In genomic region chr18:21366896-21367295, GRCh38 we compare ENCODE assay signal across 18 cellular contexts.
A peak's percentile ranks its signal among the peaks of the same experiment; 100 is the strongest.
DNase-seq lines count a peak whose midpoint lies in the region; ATAC-seq and TF ChIP-seq lines count a peak whose summit lies in the region.
"Had no signal": no experiment of that assay in that cellular context is flagged by ENCODE, and none has a peak within 500 bp of the region (broad histone marks: within the 10 kb centered on the region; RNA-seq: fewer than 3 reads in every experiment).

No MANE protein-coding gene starts in this region.

- H3K9me3 Mint-ChIP-seq in naive thymus-derived CD4-positive, alpha-beta T cell, result no peaks in the 10 kb centered on the region
- H3K9me3 Mint-ChIP-seq: CD4-positive, alpha-beta memory T cell had no signal

- no peak overlapping the region for H3K27ac ChIP-seq in HEK293 (ENCODE audit: extremely low read depth, low read depth, low read length)
- no peak overlapping the region for H3K27ac ChIP-seq in trophoblast cell (ENCODE audit: low read depth, low read length)
- no peak overlapping the region for H3K27ac ChIP-seq in mesendoderm (ENCODE audit: low read depth, low read length)
- no peak overlapping the region for H3K27ac ChIP-seq in naive thymus-derived CD4-positive, alpha-beta T cell (ENCODE audit: low read depth, low read length)
- H3K27ac ChIP-seq: Peyer's patch had no signal

- peak overlapping the region; percentile 44 for H3K14ac ChIP-seq in trophoblast cell (ENCODE audit: low read length)

- H4K91ac ChIP-seq in trophoblast cell (ENCODE audit: low read depth, low read length), result peak overlapping the region; percentile 26

- no peak overlapping the region for H3K4me2 ChIP-seq in trophoblast cell (ENCODE audit: low read length)
- H3K4me2 ChIP-seq in mesendoderm (ENCODE audit: low read length), result no peak overlapping the region

- H3K23ac ChIP-seq in trophoblast cell (ENCODE audit: low read length) (no peak overlapping the region), mesendoderm (ENCODE audit: low read length) (no peak overlapping the region)

- H4K12ac ChIP-seq in trophoblast cell (ENCODE audit: low read depth, low read length), result no peak overlapping the region

- intact Hi-C loops in naive thymus-derived CD4-positive, alpha-beta T cell (cut with micrococcal nuclease), result no loop called here

- H3K79me1 ChIP-seq in trophoblast cell (ENCODE audit: low read length) (peaks cover 5% of the 10 kb centered on the region), mesendoderm (ENCODE audit: low read length) (no peaks in the 10 kb centered on the region)

- H2BK5ac ChIP-seq in trophoblast cell (ENCODE audit: low read depth, low read length, poor library complexity) (no peak overlapping the region), mesendoderm (ENCODE audit: low read length) (no peak overlapping the region)

- H3K4me1 Mint-ChIP-seq in naive thymus-derived CD4-positive, alpha-beta T cell, result no peaks in the 10 kb centered on the region
- H3K4me1 Mint-ChIP-seq: CD4-positive, alpha-beta memory T cell had no signal

- no peak overlapping the region for H3K27ac Mint-ChIP-seq in naive thymus-derived CD4-positive, alpha-beta T cell
- H3K27ac Mint-ChIP-seq: CD4-positive, alpha-beta memory T cell had no signal

- H2BK12ac ChIP-seq in trophoblast cell (ENCODE audit: low read length), result peak overlapping the region; percentile 77

- no peak overlapping the region for H2AFZ ChIP-seq in trophoblast cell (ENCODE audit: insufficient read depth, low read length, poor library complexity)

- H2AK5ac ChIP-seq in trophoblast cell (ENCODE audit: low read length) (peak overlapping the region; percentile 26), mesendoderm (ENCODE audit: low read length) (no peak overlapping the region)

- H3K18ac ChIP-seq in trophoblast cell (ENCODE audit: low read length) (peak overlapping the region; percentile 84), mesendoderm (ENCODE audit: low read length) (no peak overlapping the region)

- peaks cover 2 to 10% (median 8%) of the 10 kb centered on the region in 5 donors for H3K27me3 Mint-ChIP-seq in naive thymus-derived CD4-positive, alpha-beta T cell

- H3K4me1 ChIP-seq in HEK293 (ENCODE audit: control insufficient read depth, insufficient read depth, low read length), result peaks cover 45% of the 10 kb centered on the region
- peaks cover 6 to 8% of the 10 kb centered on the region in 2 experiments for H3K4me1 ChIP-seq in trophoblast cell (ENCODE audit: control insufficient read depth in 1 of 2, insufficient read depth in 2 of 2, low read length in 2 of 2)
- no peaks in the 10 kb centered on the region for H3K4me1 ChIP-seq in mesendoderm (ENCODE audit: control insufficient read depth, low read depth, low read length)
- H3K4me1 ChIP-seq in naive thymus-derived CD4-positive, alpha-beta T cell (ENCODE audit: control insufficient read depth in 2 of 2, insufficient read depth in 2 of 2, low read length in 2 of 2), result no peaks in the 10 kb centered on the region
- H3K4me1 ChIP-seq: BE2C, Peyer's patch had no signal

- H2BK15ac ChIP-seq in mesendoderm (replicated peaks; ENCODE audit: low read depth), result no peak overlapping the region

- H3K4ac ChIP-seq in trophoblast cell (ENCODE audit: low read depth, low read length) (peak overlapping the region; percentile 79), mesendoderm (ENCODE audit: low read depth, low read length) (no peak overlapping the region)

- H3K4me3 ChIP-seq in HEK293 (ENCODE audit: low read depth, low read length), result no peak overlapping the region
- H3K4me3 ChIP-seq in trophoblast cell (ENCODE audit: low read depth, low read length), result no peak overlapping the region
- H3K4me3 ChIP-seq in mesendoderm (ENCODE audit: low read length), result no peak overlapping the region
- H3K4me3 ChIP-seq in naive thymus-derived CD4-positive, alpha-beta T cell (ENCODE audit: low read length), result no peak overlapping the region
- H3K4me3 ChIP-seq: Peyer's patch had no signal

- H3K4me3 Mint-ChIP-seq in naive thymus-derived CD4-positive, alpha-beta T cell, result no peak overlapping the region
- H3K4me3 Mint-ChIP-seq: CD4-positive, alpha-beta memory T cell had no signal

- TF ChIP-seq CTCF in HEK293 (tag by site-specific recombination; IDR thresholded peaks at IDR 0.05), result no peak

- DNase-seq in ecto neural progenitor cell (ENCODE audit: low spot score) (peak; percentile 76), iPS-NIHi11 (ENCODE audit: low spot score) (peak; percentile 35), trophoblast cell (no peak), mesendoderm (no peak), dermis blood vessel endothelial cell (no peak)
- DNase-seq in activated CD4-positive, alpha-beta T cell treated with anti-CD3 and anti-CD28 coated beads for 48 hours, result no peak
- DNase-seq in naive thymus-derived CD4-positive, alpha-beta T cell, result no peak
- DNase-seq: BE2C; CD4-positive, alpha-beta memory T cell; DND-41; NCI-H1436; NCI-H2081; NCI-H345; NCI-H774; Peyer's patch; SHP77 had no signal

- POLR2A ChIA-PET in HEK293 (lab: Yijun Ruan, JAX), result no interaction called here
- POLR2A ChIA-PET in naive thymus-derived CD4-positive, alpha-beta T cell (lab: Charles Lee), result no interaction called here

- no peaks in the 10 kb centered on the region for H3K36me3 Mint-ChIP-seq in naive thymus-derived CD4-positive, alpha-beta T cell
- H3K36me3 Mint-ChIP-seq: CD4-positive, alpha-beta memory T cell had no signal

- H3K56ac ChIP-seq in mesendoderm (ENCODE audit: low read length), result no peak overlapping the region

- H4K8ac ChIP-seq in trophoblast cell (ENCODE audit: low read depth, low read length) (peak overlapping the region; percentile 1), mesendoderm (ENCODE audit: low read depth, low read length) (no peak overlapping the region)

- ATAC-seq in naive thymus-derived CD4-positive, alpha-beta T cell, result no peak
- ATAC-seq: SK-N-SH treated with all-trans-retinoic acid at 6 μM for 48 hours had no signal

- CTCF ChIA-PET in HEK293 (lab: Yijun Ruan, JAX), result no interaction called here
- CTCF ChIA-PET in naive thymus-derived CD4-positive, alpha-beta T cell (lab: Charles Lee), result no interaction called here

- no peaks in the 10 kb centered on the region for H3K27me3 ChIP-seq in trophoblast cell (ENCODE audit: insufficient read depth, low read length)
- no peaks in the 10 kb centered on the region for H3K27me3 ChIP-seq in mesendoderm (ENCODE audit: insufficient read depth, low read length, poor library complexity)
- no peaks in the 10 kb centered on the region for H3K27me3 ChIP-seq in naive thymus-derived CD4-positive, alpha-beta T cell (ENCODE audit: control insufficient read depth in 2 of 2, insufficient read depth in 2 of 2, low read length in 2 of 2)
- H3K27me3 ChIP-seq: BE2C, Peyer's patch had no signal

- H3K36me3 ChIP-seq in HEK293 (ENCODE audit: control insufficient read depth in 2 of 2, insufficient read depth in 1 of 2, low read length in 2 of 2) (no peaks in the 10 kb centered on the region), trophoblast cell (ENCODE audit: control insufficient read depth in 1 of 2, insufficient read depth in 2 of 2, low read length in 2 of 2) (peaks cover 0 to 3% of the 10 kb centered on the region in 2 experiments), mesendoderm (ENCODE audit: control insufficient read depth, insufficient read depth, low read length) (no peaks in the 10 kb centered on the region)
- H3K36me3 ChIP-seq in naive thymus-derived CD4-positive, alpha-beta T cell (ENCODE audit: control insufficient read depth in 2 of 3, insufficient read depth in 3 of 3, low read length in 3 of 3), result no peaks in the 10 kb centered on the region
- H3K36me3 ChIP-seq: BE2C, Peyer's patch had no signal

- H3K79me2 ChIP-seq in trophoblast cell (ENCODE audit: control insufficient read depth, insufficient read depth, low read length, poor library complexity) (no peaks in the 10 kb centered on the region), mesendoderm (ENCODE audit: control insufficient read depth, insufficient read depth, low read length) (no peaks in the 10 kb centered on the region)

- H4K5ac ChIP-seq in mesendoderm (ENCODE audit: low read length), result no peak overlapping the region

- no CpG with 5 or more reads among the region's 2 CpGs for WGBS in trophoblast cell (ENCODE audit: extremely low coverage, insufficient coverage, insufficient read length)
- no CpG with 5 or more reads among the region's 2 CpGs for WGBS in mesendoderm (ENCODE audit: extremely low coverage, insufficient coverage, low lambda C conversion rate)

- H3K9ac ChIP-seq in trophoblast cell (ENCODE audit: low read length) (no peak overlapping the region), mesendoderm (ENCODE audit: low read length) (no peak overlapping the region)

- H3K9me3 ChIP-seq in HEK293 (ENCODE audit: control insufficient read depth, insufficient read depth, low read depth, low read length) (no peaks in the 10 kb centered on the region), trophoblast cell (ENCODE audit: insufficient read depth, low read depth, low read length) (no peaks in the 10 kb centered on the region)
- H3K9me3 ChIP-seq in naive thymus-derived CD4-positive, alpha-beta T cell (ENCODE audit: control insufficient read depth in 2 of 3, low read length in 3 of 3), result no peaks in the 10 kb centered on the region
- H3K9me3 ChIP-seq: BE2C, Peyer's patch had no signal

- no peak overlapping the region for H2BK120ac ChIP-seq in trophoblast cell (ENCODE audit: insufficient read depth, low read length, poor library complexity)
- no peak overlapping the region for H2BK120ac ChIP-seq in mesendoderm (ENCODE audit: low read depth, low read length)

TF ChIP-seq in HEK293, 187 proteins besides CTCF, POLR2A, EP300 and RAD21:
- TF ChIP-seq ZNF585B (tag by site-specific recombination; IDR thresholded peaks at IDR 0.05) (no peak), FEZF1 (tag by site-specific recombination; IDR thresholded peaks at IDR 0.05) (peak; percentile 26; the same call in 1 of the 2 replicates)
TF ChIP-seq in HEK293: peak in this region for 1.

Comparison
In these comparisons a context has a peak if more than half of its experiments do, and no peak if none do; other contexts are left out.
1. DNase-seq: peak in ecto neural progenitor cell (single experiment) and iPS-NIHi11 (single experiment); none in trophoblast cell (0 of 2), mesendoderm (single experiment), activated CD4-positive, alpha-beta T cell treated with anti-CD3 and anti-CD28 coated beads for 48 hours (single experiment), dermis blood vessel endothelial cell (single experiment) and naive thymus-derived CD4-positive, alpha-beta T cell (0 of 9).